21 cellular contexts compared by ENCODE assay signal in the genomic region with DNA sequence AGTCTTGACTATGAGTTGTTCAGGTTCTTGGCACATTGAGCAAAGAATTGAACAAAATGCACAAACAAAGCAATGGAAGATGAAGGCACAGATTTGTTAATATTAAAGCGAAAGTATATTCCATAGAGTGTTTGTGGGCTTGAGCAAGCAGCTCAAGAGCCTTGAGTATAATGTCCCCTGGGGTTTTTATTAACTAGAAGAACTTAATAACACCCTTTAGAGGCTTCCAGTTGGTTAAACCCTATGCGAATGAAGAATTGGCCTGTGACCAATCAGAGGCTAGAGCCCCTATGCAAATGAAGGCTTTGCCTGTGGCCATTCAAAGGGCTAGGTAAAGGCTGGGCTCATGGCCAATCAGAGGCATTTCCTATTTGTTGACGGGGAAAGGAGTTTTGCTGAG.
"Had no signal": no experiment of that assay in that cellular context is flagged by ENCODE, and none has a peak within 500 bp of the region (broad histone marks: within the 10 kb centered on the region; RNA-seq: fewer than 3 reads in every experiment).

No MANE protein-coding gene starts in this region.

- H3K36me3 ChIP-seq: MG63, SJCRH30 had no signal

- ATAC-seq: Panc1, PC-3 had no signal

- H3K27me3 ChIP-seq: MG63, SJCRH30 had no signal

- H3K4me3 ChIP-seq: MG63, SJCRH30 had no signal

- DNase-seq: Karpas-422; KG1; MG63; NCI-H1092; NCI-H1105 treated with DMSO at 0.1 percent for 48 hours; NCI-H1417 treated with DMSO at 0.1 percent for 48 hours; NCI-H146; NCI-H1694 treated with DMSO at 0.1 percent for 48 hours; NCI-H1930; NCI-H2081; NCI-H2107; NCI-H2227 treated with DMSO at 0.1 percent for 48 hours; NCI-H524; NCI-H526 treated with DMSO at 0.1 percent for 48 hours; NCI-H774; NK-92 treated with Interleukin-12 subunit alpha and Interleukin-12 subunit beta, amount 100 ng/mL, for 24 hours; PC-3; SHP77 treated with DMSO at 0.1 percent for 48 hours; SJCRH30 had no signal

- H3K4me1 ChIP-seq: SJCRH30 had no signal

- H3K9me3 ChIP-seq: MG63, SJCRH30 had no signal

- H3K27ac ChIP-seq: RWPE1, SJCRH30 had no signal
